ENCODE assay signal across 11 cellular contexts in the genomic region with DNA sequence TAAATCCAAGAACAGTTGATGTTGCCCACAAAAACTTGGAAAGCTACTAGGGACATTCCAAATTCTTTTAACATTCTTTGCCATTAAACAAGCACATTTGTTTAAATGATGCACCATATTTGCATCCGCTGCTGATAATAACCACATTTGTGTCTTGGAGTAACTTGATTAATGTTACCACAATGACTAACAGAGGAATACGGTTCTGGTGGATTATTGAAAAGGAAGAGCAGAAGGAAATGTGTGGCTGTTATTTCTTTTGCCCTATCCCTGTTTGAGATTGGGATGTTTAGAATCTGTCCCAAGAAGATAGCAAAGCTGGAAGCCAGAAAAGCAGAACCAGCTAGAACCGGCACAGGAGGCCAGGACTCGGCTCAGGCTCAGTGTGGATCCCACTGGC. TPM values are rescaled to one million over a fixed set of nuclear protein-coding genes. Genes with fewer than 3 reads are reported as not detected.
DNase-seq lines count a peak whose midpoint lies in the region; ATAC-seq and TF ChIP-seq lines count a peak whose summit lies in the region.
"Had no signal": no experiment of that assay in that cellular context is flagged by ENCODE, and none has a peak within 500 bp of the region (broad histone marks: within the 10 kb centered on the region; RNA-seq: fewer than 3 reads in every experiment).

No MANE protein-coding gene starts in this region.

- no peaks in the 10 kb centered on the region for H3K27me3 ChIP-seq in right cardiac atrium (ENCODE audit: control insufficient read depth, insufficient read depth)
- H3K27me3 ChIP-seq in ascending aorta: no peaks in the 10 kb centered on the region
- no peaks in the 10 kb centered on the region for H3K27me3 ChIP-seq in upper lobe of right lung

- intact Hi-C loops in right cardiac atrium (cut with DNase I) (loop anchor here in 1 of 4 donors (10.0 kb wide), 1 partner anchor 162 kb away; no protein-coding TSS in a partner anchor), left cardiac atrium (cut with DNase I) (no loop called here), ascending aorta (cut with DNase I) (loop anchor here (5.0 kb wide), 1 partner anchor 165 kb away; no protein-coding TSS in a partner anchor), upper lobe of right lung (cut with DNase I) (no loop called here)

- no peak for TF ChIP-seq CTCF in ascending aorta (IDR thresholded peaks at IDR 0.05)
- no peak for TF ChIP-seq CTCF in upper lobe of right lung (IDR thresholded peaks at IDR 0.05)

- ATAC-seq in right cardiac atrium (no peak), left cardiac atrium (no peak), upper lobe of right lung (no peak)

- DNase-seq in right cardiac atrium (no peak), left cardiac atrium (no peak), ascending aorta (ENCODE audit: low spot score in 2 of 2) (no peak), iris pigment epithelial cell (ENCODE audit: low read depth) (peak; percentile 89), upper lobe of right lung (no peak), CD1c-positive myeloid dendritic cell (ENCODE audit: extremely low spot score) (no peak), mesenteric fat pad (ENCODE audit: low spot score) (no peak), NCI-H748 treated with DMSO at 0.1 percent for 48 hours (lab: John Stamatoyannopoulos, UW) (no peak)
- DNase-seq: activated CD4-positive, alpha-beta T cell treated with anti-CD3 and anti-CD28 coated beads for 48 hours; AML-193; NCI-H2107 had no signal

- H3K9me3 ChIP-seq in right cardiac atrium (ENCODE audit: control insufficient read depth, low read length) (no peaks in the 10 kb centered on the region), ascending aorta (no peaks in the 10 kb centered on the region), upper lobe of right lung (no peaks in the 10 kb centered on the region)

- no peaks in the 10 kb centered on the region for H3K36me3 ChIP-seq in ascending aorta
- H3K36me3 ChIP-seq in upper lobe of right lung: no peaks in the 10 kb centered on the region

- peak overlapping the region; percentile 87 for H3K27ac ChIP-seq in right cardiac atrium (ENCODE audit: low read length)
- peak overlapping the region; percentile 13 to 29 for H3K27ac ChIP-seq in ascending aorta
- H3K27ac ChIP-seq in upper lobe of right lung: no peak overlapping the region

- H3K4me1 ChIP-seq in right cardiac atrium (ENCODE audit: control insufficient read depth, insufficient read depth, low read length): peaks cover 5% of the 10 kb centered on the region
- peaks cover 7 to 13% of the 10 kb centered on the region in 2 donors for H3K4me1 ChIP-seq in ascending aorta
- peaks cover 11% of the 10 kb centered on the region for H3K4me1 ChIP-seq in upper lobe of right lung

- 27% methylated on average over 4 of the region's 4 CpGs for WGBS in right cardiac atrium

- H3K4me3 ChIP-seq in right cardiac atrium (ENCODE audit: low read length) (peak overlapping the region; percentile 63), ascending aorta (no peak overlapping the region), upper lobe of right lung (peak overlapping the region; percentile 23)

RNA-seq across cellular contexts. Expression of gene RASGRP3, which starts 39.2 kb away (rescaled TPM):
- total RNA-seq in right cardiac atrium (10 to 100 TPM; 38.2 to 61.6 (median 49.6) TPM), left cardiac atrium (10 to 100 TPM; 39.9 to 53.7 TPM), ascending aorta (1.6 TPM), upper lobe of right lung (13.6 TPM), mesenteric fat pad (16.1 TPM)
- polyA plus RNA-seq in right cardiac atrium: 22.7 TPM

Comparison
In these comparisons a context has a peak if more than half of its experiments do, and no peak if none do; other contexts are left out.
1. H3K4me3 ChIP-seq: peak in right cardiac atrium (single experiment) and upper lobe of right lung (single experiment); none in ascending aorta (0 of 2).